3 cellular contexts compared by ENCODE assay signal in the genomic region with DNA sequence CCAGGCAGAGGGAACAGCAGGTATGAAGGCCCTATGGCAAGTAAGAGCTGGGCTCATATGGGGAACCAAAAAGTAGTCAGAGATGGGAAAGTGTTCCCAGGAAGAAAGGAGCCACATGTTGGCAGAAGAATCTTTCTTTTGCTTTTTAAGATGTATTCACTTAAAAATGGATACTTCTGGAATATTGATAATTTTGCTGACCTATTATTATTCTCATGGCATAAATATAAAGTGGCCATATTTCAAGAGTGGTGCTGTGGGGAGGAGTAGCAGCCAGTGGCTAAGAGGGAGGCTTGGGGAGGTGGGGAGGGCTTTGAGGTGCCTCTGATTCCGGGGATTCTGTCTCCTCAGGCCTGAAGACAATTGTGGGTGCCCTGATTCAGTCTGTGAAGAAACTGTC.
TF ChIP-seq lines count a peak whose summit lies in the region.

No MANE protein-coding gene starts in this region.

TF ChIP-seq in HepG2, 621 proteins besides CTCF, POLR2A, EP300 and RAD21:
- TF ChIP-seq MAFF (IDR thresholded peaks at IDR 0.05; ENCODE audit: low read depth, low read length) (peak; percentile 50; the same call in 1 of the 2 replicates), MAFK (conservative IDR thresholded peaks at IDR 0.05 in 1 of 2, IDR thresholded peaks at IDR 0.05 in 1 of 2; ENCODE audit: low read length in 2 of 2) (peak; percentile 48 to 71; a peak in 3 of 4 replicates)
- TF ChIP-seq, protein P1, sequence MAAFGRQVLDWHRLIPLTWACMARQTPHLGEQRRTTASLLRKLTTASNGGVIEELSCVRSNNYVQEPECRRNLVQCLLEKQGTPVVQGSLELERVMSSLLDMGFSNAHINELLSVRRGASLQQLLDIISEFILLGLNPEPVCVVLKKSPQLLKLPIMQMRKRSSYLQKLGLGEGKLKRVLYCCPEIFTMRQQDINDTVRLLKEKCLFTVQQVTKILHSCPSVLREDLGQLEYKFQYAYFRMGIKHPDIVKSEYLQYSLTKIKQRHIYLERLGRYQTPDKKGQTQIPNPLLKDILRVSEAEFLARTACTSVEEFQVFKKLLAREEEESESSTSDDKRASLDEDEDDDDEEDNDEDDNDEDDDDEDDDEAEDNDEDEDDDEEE (CRISPR knock-in tag; IDR thresholded peaks at IDR 0.05), result no peak

TF ChIP-seq in A549, 52 proteins besides CTCF, POLR2A, EP300 and RAD21:
- no peak for TF ChIP-seq RFX5 (IDR thresholded peaks at IDR 0.05)
- TF ChIP-seq MAFK (IDR thresholded peaks at IDR 0.05; ENCODE audit: partially characterized antibody), result peak; percentile 63

TF ChIP-seq in K562, 482 proteins besides CTCF, POLR2A, EP300 and RAD21:
- peak; percentile 54; the same call in 1 of the 2 replicates for TF ChIP-seq ZNF316 (IDR thresholded peaks at IDR 0.05)
- TF ChIP-seq PRPF4 (IDR thresholded peaks at IDR 0.05; ENCODE audit: insufficient read depth, low read depth, low read length, poor library complexity, severe bottlenecking), result no peak
- no peak for TF ChIP-seq CXXC5 (CRISPR knock-in tag; IDR thresholded peaks at IDR 0.05)
- TF ChIP-seq KDM5B (IDR thresholded peaks at IDR 0.05; ENCODE audit: insufficient replicate concordance, low read depth, low read length), result no peak
- TF ChIP-seq, protein P2, sequence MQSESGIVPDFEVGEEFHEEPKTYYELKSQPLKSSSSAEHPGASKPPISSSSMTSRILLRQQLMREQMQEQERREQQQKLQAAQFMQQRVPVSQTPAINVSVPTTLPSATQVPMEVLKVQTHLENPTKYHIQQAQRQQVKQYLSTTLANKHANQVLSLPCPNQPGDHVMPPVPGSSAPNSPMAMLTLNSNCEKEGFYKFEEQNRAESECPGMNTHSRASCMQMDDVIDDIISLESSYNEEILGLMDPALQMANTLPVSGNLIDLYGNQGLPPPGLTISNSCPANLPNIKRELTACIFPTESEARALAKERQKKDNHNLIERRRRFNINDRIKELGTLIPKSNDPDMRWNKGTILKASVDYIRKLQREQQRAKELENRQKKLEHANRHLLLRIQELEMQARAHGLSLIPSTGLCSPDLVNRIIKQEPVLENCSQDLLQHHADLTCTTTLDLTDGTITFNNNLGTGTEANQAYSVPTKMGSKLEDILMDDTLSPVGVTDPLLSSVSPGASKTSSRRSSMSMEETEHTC (IDR thresholded peaks at IDR 0.05), result no peak
- TF ChIP-seq C11orf30 (IDR thresholded peaks at IDR 0.05; ENCODE audit: low read depth), result peak; percentile 28; the same call in 1 of the 2 replicates
